Comparison of ENCODE assay signal across 9 cellular contexts in the genomic region with DNA sequence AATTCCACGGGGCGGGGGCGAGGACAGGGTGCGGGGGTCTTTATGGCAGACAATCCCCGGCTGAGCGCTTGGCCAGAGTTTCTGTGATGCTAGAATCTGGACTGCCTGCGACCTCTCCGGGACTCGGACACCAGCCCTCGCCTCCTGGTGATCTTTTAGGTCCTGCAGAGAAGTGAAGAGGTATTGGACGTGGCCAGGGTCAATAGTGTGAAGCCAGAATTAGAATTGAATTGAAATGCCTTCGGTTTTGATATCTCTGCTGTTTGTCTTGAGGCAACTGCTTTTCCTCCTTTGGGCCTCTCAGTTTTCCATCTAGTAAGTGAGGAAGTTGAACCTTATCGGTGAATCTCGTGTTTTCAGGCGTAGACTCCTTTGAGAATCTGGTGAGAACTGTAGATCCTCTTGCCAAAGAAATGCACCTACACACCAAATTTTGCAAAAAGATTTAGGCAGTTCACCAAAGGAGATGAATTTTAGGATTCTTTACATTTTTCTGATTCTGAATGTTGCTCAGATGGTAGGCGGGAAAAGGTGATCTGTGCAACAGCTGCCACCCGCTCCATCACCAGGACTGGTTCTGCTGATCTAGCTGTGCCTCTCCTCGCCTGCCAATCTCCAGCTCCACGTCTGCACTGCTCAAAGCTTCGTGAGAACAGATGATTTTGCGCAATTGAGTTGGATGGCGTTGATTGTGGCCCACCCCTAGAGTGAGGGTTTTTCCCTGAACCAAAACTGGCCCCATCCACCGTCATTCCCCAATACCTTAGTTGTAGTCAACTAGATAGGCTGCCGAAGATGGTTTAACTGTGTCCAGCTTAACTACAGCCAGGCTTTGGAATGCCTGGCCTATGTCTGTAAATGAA. TPM values are rescaled to one million over a fixed set of nuclear protein-coding genes. Genes with fewer than 3 reads are reported as not detected.
A peak's percentile ranks its signal among the peaks of the same experiment; 100 is the strongest.
DNase-seq lines count a peak whose midpoint lies in the region; ATAC-seq and TF ChIP-seq lines count a peak whose summit lies in the region.
"Had no signal": no experiment of that assay in that cellular context is flagged by ENCODE, and none has a peak within 500 bp of the region (broad histone marks: within the 10 kb centered on the region; RNA-seq: fewer than 3 reads in every experiment).

No MANE protein-coding gene starts in this region.

- peak overlapping the region; percentile 99 for H3K27ac ChIP-seq in VCaP
- H3K27ac ChIP-seq in parathyroid adenoma: peak overlapping the region; percentile 94

- no peaks in the 10 kb centered on the region for H3K27me3 ChIP-seq in parathyroid adenoma (ENCODE audit: control insufficient read depth, insufficient read depth, low read length)

- TF ChIP-seq CTCF in VCaP (conservative IDR thresholded peaks at IDR 0.05): no peak; the same call in 1 of the 2 replicates
- TF ChIP-seq CTCF in fibroblast of pulmonary artery (IDR thresholded peaks at IDR 0.05; ENCODE audit: low read length, missing control alignments): no peak
- TF ChIP-seq CTCF in parathyroid adenoma (IDR thresholded peaks at IDR 0.05): no peak

- H2AFZ ChIP-seq in parathyroid adenoma: peak overlapping the region; percentile 87

- ATAC-seq in HG03066 (IDR thresholded peaks at IDR 0.05; ENCODE audit: low read depth, unreplicated experiment): peak; percentile 6
- no peak for ATAC-seq in GM21786 (IDR thresholded peaks at IDR 0.05; ENCODE audit: unreplicated experiment)

- H3K79me2 ChIP-seq in parathyroid adenoma: peaks cover 35% of the 10 kb centered on the region

- H3K36me3 ChIP-seq in parathyroid adenoma (ENCODE audit: control insufficient read depth, insufficient read depth, low read length): no peaks in the 10 kb centered on the region

- peak overlapping the region; percentile 89 for H3K4me2 ChIP-seq in parathyroid adenoma (ENCODE audit: low read length)

- H3K9me3 ChIP-seq in parathyroid adenoma (ENCODE audit: control insufficient read depth, low read length): no peaks in the 10 kb centered on the region

- DNase-seq in GF-D8 (lab: John Stamatoyannopoulos, UW) (peak; percentile 20), fibroblast of pulmonary artery (ENCODE audit: low read depth) (peak; percentile 63), H4 (ENCODE audit: low spot score) (no peak), ureter (ENCODE audit: low spot score) (no peak)

- no peaks in the 10 kb centered on the region for H3K4me1 ChIP-seq in parathyroid adenoma

- H3K4me3 ChIP-seq in fibroblast of pulmonary artery (replicated peaks; ENCODE audit: low read depth, low read length): peak overlapping the region; percentile 85
- peak overlapping the region; percentile 89 for H3K4me3 ChIP-seq in parathyroid adenoma (ENCODE audit: low read depth, low read length)

- no peak overlapping the region for H3K9ac ChIP-seq in parathyroid adenoma

RNA-seq across cellular contexts. Expression of gene OSER1, which starts 0.8 kb away (rescaled TPM):
- 57.7 and 76.0 TPM in 2 replicates for total RNA-seq in H4 (2014; rRNA removed; shearing (Covaris generic))
- 24.4 TPM for total RNA-seq in ureter

RNA-seq across cellular contexts. Expression of gene JPH2, which starts 24.4 kb away (rescaled TPM):
- total RNA-seq in H4 (2014; rRNA removed; shearing (Covaris generic)): 0.15 TPM in 1 of 2 replicates, not detected in the other
- 35.2 TPM for total RNA-seq in ureter

RNA-seq across cellular contexts. Expression of gene GDAP1L1, which starts 35.7 kb away (rescaled TPM):
- total RNA-seq in H4 (2014; rRNA removed; shearing (Covaris generic)): 0.08 TPM in 1 of 2 replicates, not detected in the other
- not detected for total RNA-seq in ureter
- total RNA-seq: dermis microvascular lymphatic vessel endothelial cell had no signal

Comparison
In these comparisons a context has a peak if more than half of its experiments do, and no peak if none do; other contexts are left out.
1. DNase-seq: peak in GF-D8 (single experiment) and fibroblast of pulmonary artery (single experiment); none in H4 (single experiment) and ureter (single experiment).
2. RNA of gene JPH2, which starts 24.4 kb away (total RNA-seq): 35.2 TPM in ureter (single experiment); 0.15 TPM in H4; every median in the first group is over 10 times any median in the second.